Comparison of ENCODE assay signal across 13 cellular contexts in the genomic region with DNA sequence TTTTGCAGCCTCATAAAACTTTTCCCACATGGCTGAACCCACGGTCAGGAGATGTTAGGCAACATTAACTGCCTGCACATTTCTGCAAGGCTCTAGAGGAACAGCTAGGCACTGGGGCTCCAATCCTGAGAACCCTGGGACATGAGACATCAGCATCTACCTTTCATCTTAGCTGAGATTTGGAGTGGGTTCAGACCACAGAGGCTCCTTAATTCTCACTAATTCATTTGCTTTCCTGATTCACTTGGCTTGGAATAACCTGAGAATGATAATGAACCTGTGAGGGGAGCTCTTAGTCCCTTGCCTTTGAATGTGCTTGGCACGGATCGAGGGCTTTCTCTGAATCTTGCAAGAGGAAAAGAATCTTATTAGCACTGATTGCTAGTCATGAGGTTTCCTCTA.
DNase-seq lines count a peak whose midpoint lies in the region; ATAC-seq and TF ChIP-seq lines count a peak whose summit lies in the region.
"Had no signal": no experiment of that assay in that cellular context is flagged by ENCODE, and none has a peak within 500 bp of the region (broad histone marks: within the 10 kb centered on the region; RNA-seq: fewer than 3 reads in every experiment).

No MANE protein-coding gene starts in this region.

- no peaks in the 10 kb centered on the region for H3K9me3 Mint-ChIP-seq in chondrocyte (ENCODE audit: low read depth)

- peaks cover 29% of the 10 kb centered on the region for H3K4me1 Mint-ChIP-seq in chondrocyte (ENCODE audit: low read depth)
- H3K4me1 Mint-ChIP-seq: activated T-helper 17 cell treated with anti-CD3 and anti-CD28 coated beads, Interleukin-2, amount 50 U/mL, for 72 hours had no signal

- no peak overlapping the region for H3K27ac Mint-ChIP-seq in chondrocyte (ENCODE audit: unreplicated experiment)
- H3K27ac Mint-ChIP-seq: activated T-helper 17 cell treated with anti-CD3 and anti-CD28 coated beads, Interleukin-2, amount 50 U/mL, for 72 hours had no signal

- no peaks in the 10 kb centered on the region for H3K36me3 Mint-ChIP-seq in chondrocyte (ENCODE audit: low read depth)

- peak; percentile 9 for DNase-seq in AG20443 (ENCODE audit: low spot score)
- DNase-seq in M059J (ENCODE audit: low read depth), result peak; percentile 53
- no peak for DNase-seq in chondrocyte (ENCODE audit: low spot score)
- peak; percentile 19 for DNase-seq in kidney glomerular epithelial cell (lab: John Stamatoyannopoulos, UW)
- no peak for DNase-seq in stimulated activated CD4-positive, alpha-beta T cell treated with anti-CD3 and anti-CD28 coated beads, Interleukin-2, amount 100 ng/mL, for 24 hours
- DNase-seq in stimulated activated naive CD8-positive, alpha-beta T cell treated with anti-CD3 and anti-CD28 coated beads, Interleukin-15, Interleukin-2, amounts not matched to agents 100 U/mL and 50 U/mL, for 24 hours, result no peak
- DNase-seq: cortex of kidney; heart left ventricle; NCI-H2107; stimulated activated CD4-positive, alpha-beta T cell treated with anti-CD3 and anti-CD28 coated beads, Interleukin-2, amount 100 ng/mL, for 48 hours had no signal

- TF ChIP-seq CTCF in chondrocyte (IDR thresholded peaks at IDR 0.05), result peak; percentile 10

- ATAC-seq in GM19035 (IDR thresholded peaks at IDR 0.05; ENCODE audit: unreplicated experiment) (no peak), GM21717 (IDR thresholded peaks at IDR 0.05; ENCODE audit: unreplicated experiment) (no peak)
- ATAC-seq in stimulated activated naive CD8-positive, alpha-beta T cell treated with anti-CD3 and anti-CD28 coated beads, Interleukin-15, Interleukin-2, amounts not matched to agents 100 U/mL and 50 U/mL, for 24 hours, result no peak
- ATAC-seq: activated T-helper 17 cell treated with anti-CD3 and anti-CD28 coated beads, Interleukin-2, amount 50 U/mL, for 72 hours; heart left ventricle had no signal

- no peaks in the 10 kb centered on the region for H3K27me3 Mint-ChIP-seq in chondrocyte (ENCODE audit: low read depth)
- H3K27me3 Mint-ChIP-seq: activated T-helper 17 cell treated with anti-CD3 and anti-CD28 coated beads, Interleukin-2, amount 50 U/mL, for 72 hours had no signal

- H3K4me3 Mint-ChIP-seq in chondrocyte (ENCODE audit: unreplicated experiment), result no peak overlapping the region
- H3K4me3 Mint-ChIP-seq: activated T-helper 17 cell treated with anti-CD3 and anti-CD28 coated beads, Interleukin-2, amount 50 U/mL, for 72 hours had no signal

Comparison
In these comparisons a context has a peak if more than half of its experiments do, and no peak if none do; other contexts are left out.
1. DNase-seq: peak in AG20443 (single experiment), M059J (single experiment) and kidney glomerular epithelial cell (single experiment); none in chondrocyte (single experiment), stimulated activated CD4-positive, alpha-beta T cell treated with anti-CD3 and anti-CD28 coated beads, Interleukin-2, amount 100 ng/mL, for 24 hours (0 of 2) and stimulated activated naive CD8-positive, alpha-beta T cell treated with anti-CD3 and anti-CD28 coated beads, Interleukin-15, Interleukin-2, amounts not matched to agents 100 U/mL and 50 U/mL, for 24 hours (single experiment).